In genomic region chr7:74430961-74431466, GRCh38 we compare ENCODE assay signal across 1 cellular context.
TF ChIP-seq lines count a peak whose summit lies in the region.

No MANE protein-coding gene starts in this region.

TF ChIP-seq in HepG2, 621 proteins besides CTCF, POLR2A, EP300 and RAD21 (continued from another document):
- peak; percentile 22; the same call in 1 of the 2 replicates for TF ChIP-seq ZNF687 (CRISPR knock-in tag; IDR thresholded peaks at IDR 0.05)
- TF ChIP-seq ZSCAN20 (CRISPR knock-in tag; IDR thresholded peaks at IDR 0.05; ENCODE audit: borderline replicate concordance), result no peak
TF ChIP-seq in HepG2: peak in this region for 5.
